ENCODE assay signal across 12 cellular contexts in the genomic region with DNA sequence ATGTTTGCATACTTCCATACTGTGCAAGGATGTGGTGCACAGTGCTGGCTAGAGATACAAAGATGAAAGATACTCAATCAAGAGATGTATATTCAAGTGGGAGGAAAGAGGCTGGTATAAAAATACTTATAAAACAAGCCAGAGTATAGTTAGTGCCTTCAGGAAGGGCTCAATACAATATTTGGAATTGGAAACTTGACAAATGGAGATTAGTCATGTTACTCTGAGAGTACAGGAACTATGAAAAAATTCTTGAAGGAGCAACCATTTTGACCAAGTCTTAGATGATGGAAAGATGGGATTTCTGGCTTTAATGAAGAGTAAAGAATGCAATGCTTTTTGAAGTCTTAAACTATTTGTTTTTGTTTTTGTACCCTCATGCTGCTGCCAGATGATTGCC.
"Had no signal": no experiment of that assay in that cellular context is flagged by ENCODE, and none has a peak within 500 bp of the region (broad histone marks: within the 10 kb centered on the region; RNA-seq: fewer than 3 reads in every experiment).

No MANE protein-coding gene starts in this region.

- ATAC-seq: activated CD4-positive, CD25-positive, alpha-beta regulatory T cell treated with anti-CD3 and anti-CD28 coated beads, Interleukin-2, amount 50 U/mL, for 24 hours; activated T-cell treated with anti-CD3 and anti-CD28 coated beads, Interleukin-2, amount 50 U/mL, for 72 hours; naive thymus-derived CD4-positive, alpha-beta T cell; right cardiac atrium; stimulated activated memory B cell treated with anti-CD40 and anti-IgM and Interleukin-4, amounts not matched to agents 10 μg/mL and 1 μg/mL and 100 μg/mL, for 72 hours had no signal

- FAIRE-seq: colon had no signal

- H3K9me3 Mint-ChIP-seq: activated naive CD8-positive, alpha-beta T cell treated with anti-CD3 and anti-CD28 coated beads for 36 hours; activated T-cell treated with anti-CD3 and anti-CD28 coated beads, Interleukin-2, amount 50 U/mL, for 72 hours; stimulated activated memory B cell treated with anti-CD40 and anti-IgM and Interleukin-4, amounts not matched to agents 10 μg/mL and 1 μg/mL and 100 μg/mL, for 72 hours had no signal

- DNase-seq: activated CD4-positive, alpha-beta T cell treated with anti-CD3 and anti-CD28 coated beads, Interleukin-2, amount 50 U/mL, for 48 hours; activated gamma-delta T cell treated with Interleukin-2 at 50 U/mL for 16 hours; activated naive CD8-positive, alpha-beta T cell treated with anti-CD3 and anti-CD28 coated beads for 36 hours; activated T-cell treated with anti-CD3 and anti-CD28 coated beads, Interleukin-2, amount 50 U/mL, for 72 hours; hypothalamus; naive thymus-derived CD4-positive, alpha-beta T cell; right cardiac atrium had no signal

- H3K36me3 Mint-ChIP-seq: stimulated activated memory B cell treated with anti-CD40 and anti-IgM and Interleukin-4, amounts not matched to agents 10 μg/mL and 1 μg/mL and 100 μg/mL, for 72 hours had no signal

- H3K27ac Mint-ChIP-seq: activated naive CD8-positive, alpha-beta T cell treated with anti-CD3 and anti-CD28 coated beads for 36 hours; activated T-cell treated with anti-CD3 and anti-CD28 coated beads, Interleukin-2, amount 50 U/mL, for 72 hours; progenitor cell of endocrine pancreas; stimulated activated memory B cell treated with anti-CD40 and anti-IgM and Interleukin-4, amounts not matched to agents 10 μg/mL and 1 μg/mL and 100 μg/mL, for 72 hours; type B pancreatic cell had no signal

- H3K4me3 Mint-ChIP-seq: activated naive CD8-positive, alpha-beta T cell treated with anti-CD3 and anti-CD28 coated beads for 36 hours; activated T-cell treated with anti-CD3 and anti-CD28 coated beads, Interleukin-2, amount 50 U/mL, for 72 hours; stimulated activated memory B cell treated with anti-CD40 and anti-IgM and Interleukin-4, amounts not matched to agents 10 μg/mL and 1 μg/mL and 100 μg/mL, for 72 hours; type B pancreatic cell had no signal

- H3K27me3 Mint-ChIP-seq: activated naive CD8-positive, alpha-beta T cell treated with anti-CD3 and anti-CD28 coated beads for 36 hours; naive thymus-derived CD4-positive, alpha-beta T cell; progenitor cell of endocrine pancreas; stimulated activated memory B cell treated with anti-CD40 and anti-IgM and Interleukin-4, amounts not matched to agents 10 μg/mL and 1 μg/mL and 100 μg/mL, for 72 hours; type B pancreatic cell had no signal
